Comparison of ENCODE assay signal across 8 cellular contexts in the genomic region with DNA sequence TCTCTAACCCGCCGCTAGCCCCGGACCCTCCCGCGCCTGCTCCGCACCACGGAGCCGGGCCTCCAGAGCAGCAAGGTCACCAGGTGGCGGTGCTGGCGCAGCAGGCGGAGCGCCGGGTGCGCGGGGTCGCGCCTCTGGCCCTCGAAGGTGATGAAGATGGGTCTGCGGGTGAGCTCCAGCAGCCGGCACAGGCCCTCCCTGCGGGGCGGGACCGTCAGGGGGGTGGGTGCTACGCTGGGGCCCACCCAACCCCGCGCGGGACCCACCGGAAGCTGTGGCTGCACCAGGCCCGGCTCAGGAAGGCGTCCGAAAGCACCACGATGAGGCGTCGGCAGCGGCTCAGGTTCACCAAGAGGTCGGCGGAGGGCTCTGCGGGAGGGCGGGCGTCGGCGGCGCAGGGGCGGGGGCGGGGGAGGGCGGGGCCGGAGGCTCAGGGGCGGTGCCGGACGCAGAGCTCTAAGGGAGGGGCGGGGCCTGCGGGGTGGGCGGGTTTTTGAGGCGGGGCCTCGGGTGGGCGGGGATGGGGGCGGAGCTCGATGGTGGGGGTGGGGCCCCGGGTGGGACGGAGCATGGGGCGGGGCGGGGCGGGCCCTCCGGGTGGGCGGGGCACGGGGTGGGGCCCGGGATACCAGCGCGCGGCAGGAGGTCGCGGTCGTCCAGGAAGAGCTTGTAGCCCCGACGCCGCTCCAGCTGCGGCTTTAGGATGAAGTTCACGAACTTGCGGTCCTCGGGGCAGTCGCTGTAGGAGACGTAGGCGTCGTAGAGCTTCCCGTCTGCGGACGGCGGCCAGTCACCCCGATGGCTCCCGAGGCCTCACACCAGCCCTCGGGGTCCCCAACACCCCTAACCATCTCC. TPM values are rescaled to one million over a fixed set of nuclear protein-coding genes. Genes with fewer than 3 reads are reported as not detected.
DNase-seq lines count a peak whose midpoint lies in the region; ATAC-seq and TF ChIP-seq lines count a peak whose summit lies in the region.

No MANE protein-coding gene starts in this region.

- DNase-seq in NCI-H82 treated with DMSO at 0.1 percent for 48 hours (lab: John Stamatoyannopoulos, UW; ENCODE audit: unreplicated experiment) (peak; percentile 41), epithelial cell of esophagus (ENCODE audit: low read depth) (peak; percentile 90), mucosa of gallbladder (ENCODE audit: low spot score) (peak; percentile 85)
- DNase-seq in activated CD8-positive, alpha-beta memory T cell treated with anti-CD3 and anti-CD28 coated beads for 48 hours (ENCODE audit: low read depth in 2 of 3, low spot score in 2 of 3) = peak; percentile 67 to 82 (median 75)
- DNase-seq in stimulated activated CD8-positive, alpha-beta memory T cell treated with anti-CD3 and anti-CD28 coated beads, Interleukin-7, amount 100 ng/mL, for 1 hour (ENCODE audit: low read depth in 2 of 2) = peak; percentile 80 to 86

- TF ChIP-seq CTCF in GM12874 (IDR thresholded peaks at IDR 0.05; ENCODE audit: insufficient read depth, low read depth, low read length) (peak; percentile 33; the same call in 1 of the 2 replicates), epithelial cell of esophagus (IDR thresholded peaks at IDR 0.05; ENCODE audit: insufficient read depth, low read depth, low read length, missing control alignments) (no peak)

- peak overlapping the region; percentile 18 for H3K4me3 ChIP-seq in epithelial cell of esophagus (ENCODE audit: low read length)

- ATAC-seq in HG02840 (IDR thresholded peaks at IDR 0.05; ENCODE audit: low FRiP score, unreplicated experiment) = peak; percentile 63
- no peak for ATAC-seq in GM18520 (IDR thresholded peaks at IDR 0.05; ENCODE audit: unreplicated experiment)

RNA-seq across cellular contexts. Expression of gene SIGIRR, which starts 7.8 kb away (rescaled TPM):
- total RNA-seq in mucosa of gallbladder = 152 TPM

RNA-seq across cellular contexts. Expression of gene PKP3, which starts 13.0 kb away (rescaled TPM):
- total RNA-seq in mucosa of gallbladder = 70.8 TPM

RNA-seq across cellular contexts. Expression of gene ANO9, which starts 34.8 kb away (rescaled TPM):
- total RNA-seq in mucosa of gallbladder = 49.3 TPM

RNA-seq across cellular contexts. Expression of gene B4GALNT4, which starts 37.7 kb away (rescaled TPM):
- total RNA-seq in mucosa of gallbladder = 3.4 TPM

RNA-seq across cellular contexts. Expression of gene PTDSS2, which starts 43.1 kb away (rescaled TPM):
- 36.6 TPM for total RNA-seq in mucosa of gallbladder
